Comparison of ENCODE assay signal across 8 cellular contexts in the genomic region with DNA sequence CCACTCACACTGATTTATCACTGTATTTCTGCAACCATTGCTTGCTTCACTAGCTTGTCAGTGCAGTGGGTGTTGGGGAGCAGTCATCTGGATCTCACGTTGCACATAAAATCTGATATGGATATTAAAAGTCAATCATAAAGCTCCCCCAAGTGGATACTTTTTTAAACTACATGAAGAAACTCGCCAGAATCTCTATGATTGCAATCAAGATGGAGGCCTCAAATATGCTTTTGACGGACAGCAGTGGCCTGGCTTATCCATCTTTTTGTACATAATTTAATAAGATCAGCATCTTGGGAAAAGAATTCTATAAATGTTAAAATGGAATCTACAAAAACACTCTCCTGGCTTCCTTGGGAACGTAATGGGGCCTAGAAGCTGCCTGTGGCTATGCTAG.
DNase-seq lines count a peak whose midpoint lies in the region; ATAC-seq, FAIRE-seq and TF ChIP-seq lines count a peak whose summit lies in the region.

No MANE protein-coding gene starts in this region.

- 35% methylated on average over 4 of the region's 4 CpGs for WGBS in right cardiac atrium

- H3K27ac ChIP-seq in right cardiac atrium (ENCODE audit: low read length) = no peak overlapping the region

- DNase-seq in DMS53 (lab: John Stamatoyannopoulos, UW) (peak; percentile 48), HT1080 (ENCODE audit: low read depth) (peak; percentile 67), RCC 7860 (ENCODE audit: low spot score) (peak; percentile 49), frontal cortex (ENCODE audit: low spot score in 2 of 2) (peak; percentile 22 to 33), GM12892 (ENCODE audit: insufficient read length) (no peak), right cardiac atrium (no peak)

- no peak overlapping the region for H3K4me3 ChIP-seq in right cardiac atrium (ENCODE audit: low read length)

- H3K27me3 ChIP-seq in right cardiac atrium (ENCODE audit: control insufficient read depth, insufficient read depth) = no peaks in the 10 kb centered on the region

- intact Hi-C loops in right cardiac atrium (cut with DNase I) = no loop called here

- FAIRE-seq in RCC 7860 (lab: Jason Lieb, UNC) (peak; percentile 23), frontal cortex (lab: Jason Lieb, UNC) (peak; percentile 74), GM12892 (lab: Jason Lieb, UNC) (no peak)

- H3K4me1 ChIP-seq in right cardiac atrium (ENCODE audit: control insufficient read depth, insufficient read depth, low read length) = no peaks in the 10 kb centered on the region

- no peak for TF ChIP-seq POLR2A in GM12892 (IDR thresholded peaks at IDR 0.05; ENCODE audit: low read depth, low read length)

- no peaks in the 10 kb centered on the region for H3K9me3 ChIP-seq in right cardiac atrium (ENCODE audit: control insufficient read depth, low read length)

- no peak for ATAC-seq in HG03175 (IDR thresholded peaks at IDR 0.05; ENCODE audit: unreplicated experiment)
- no peak for ATAC-seq in right cardiac atrium
- no peak for ATAC-seq in HG02870 (IDR thresholded peaks at IDR 0.05; ENCODE audit: unreplicated experiment)

Comparison
In these comparisons a context has a peak if more than half of its experiments do, and no peak if none do; other contexts are left out.
1. DNase-seq: peak in DMS53 (single experiment), HT1080 (single experiment), RCC 7860 (single experiment) and frontal cortex (2 of 2); none in GM12892 (single experiment) and right cardiac atrium (0 of 3).